ENCODE assay signal across 28 cellular contexts in the genomic region with DNA sequence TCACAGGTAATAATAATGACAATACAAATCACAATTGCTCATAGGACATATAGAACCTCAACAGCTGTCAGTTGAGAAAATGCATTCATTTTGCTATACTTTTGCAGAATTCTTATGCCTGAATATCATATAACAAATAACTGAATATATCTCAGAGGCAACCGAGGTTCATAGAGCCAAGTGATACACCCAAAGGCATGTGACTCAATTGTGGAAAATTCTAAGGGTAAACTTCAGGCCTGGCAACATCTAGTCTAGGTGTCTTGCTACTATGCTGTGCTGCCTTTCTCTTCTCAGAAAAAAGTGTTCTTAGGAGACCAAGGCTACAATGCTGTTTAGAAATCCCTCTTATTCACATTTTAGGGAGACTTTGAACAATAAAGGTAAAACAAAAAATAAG.
"Had no signal": no experiment of that assay in that cellular context is flagged by ENCODE, and none has a peak within 500 bp of the region (broad histone marks: within the 10 kb centered on the region; RNA-seq: fewer than 3 reads in every experiment).

No MANE protein-coding gene starts in this region.

- H3K9me3 Mint-ChIP-seq: natural killer cell treated with Interleukin-12 subunit alpha and Interleukin-12 subunit beta and Interleukin-15 and Interleukin-18, amount 100 ng/mL, for 72 hours had no signal

- FAIRE-seq: islet of Langerhans had no signal

- H3K9me3 ChIP-seq: adrenal gland, esophagus squamous epithelium, neutrophil, ovary, prostate gland, transverse colon had no signal

- H3K4me3 Mint-ChIP-seq: activated B cell treated with CpG ODN at 0.5 μM for 24 hours; activated CD4-positive, alpha-beta T cell treated with anti-CD3 and anti-CD28 coated beads for 36 hours; activated T-cell treated with anti-CD3 and anti-CD28 coated beads, Interleukin-2, amount 50 U/mL, for 24 hours; activated T-helper 17 cell treated with anti-CD3 and anti-CD28 coated beads, Interleukin-2, amount 50 U/mL, for 72 hours; memory B cell; natural killer cell treated with Interleukin-12 subunit alpha and Interleukin-12 subunit beta and Interleukin-15 and Interleukin-18, amount 100 ng/mL, for 72 hours; stimulated activated naive B cell treated with anti-CD40 and anti-IgM and Interleukin-4, amounts not matched to agents 10 μg/mL and 1 μg/mL and 100 μg/mL, for 72 hours had no signal

- DNase-seq: activated B cell treated with CpG ODN at 0.5 μM for 24 hours; activated CD4-positive, alpha-beta T cell treated with anti-CD3 and anti-CD28 coated beads for 36 hours; activated CD4-positive, alpha-beta T cell treated with anti-CD3 and anti-CD28 coated beads, Interleukin-2, amount 50 U/mL, for 4 hours; activated CD8-positive, alpha-beta memory T cell treated with anti-CD3 and anti-CD28 coated beads for 24 hours; activated CD8-positive, alpha-beta memory T cell treated with anti-CD3 and anti-CD28 coated beads, Interleukin-2, amount 50 U/mL, for 4 hours; activated T-cell treated with anti-CD3 and anti-CD28 coated beads, Interleukin-2, amount 50 U/mL, for 24 hours; adrenal gland; dermis blood vessel endothelial cell; effector memory CD4-positive, alpha-beta T cell; esophagus squamous epithelium; head of caudate nucleus; hypothalamus; left ventricle myocardium superior; ovary; stimulated activated CD4-positive, alpha-beta T cell treated with anti-CD3 and anti-CD28 coated beads, Interleukin-2, amount 100 ng/mL, for 48 hours; stimulated activated CD8-positive, alpha-beta memory T cell treated with anti-CD3 and anti-CD28 coated beads, Interleukin-4, amount 100 ng/mL, for 48 hours; stimulated activated naive B cell treated with anti-CD40 and anti-IgM and Interleukin-4, amounts not matched to agents 10 μg/mL and 1 μg/mL and 100 μg/mL, for 72 hours; transverse colon; uterus had no signal

- H3K4me1 ChIP-seq: prostate gland, transverse colon had no signal

- H3K4me3 ChIP-seq: adrenal gland, cardiac muscle cell, esophagus squamous epithelium, gastroesophageal sphincter, ovary, prostate gland, transverse colon, uterus had no signal

- ATAC-seq: activated CD4-positive, alpha-beta T cell treated with anti-CD3 and anti-CD28 coated beads for 36 hours; activated naive CD4-positive, alpha-beta T cell treated with anti-CD3 and anti-CD28 coated beads, Interleukin-2, amount 50 U/mL, for 72 hours; activated T-helper 17 cell treated with anti-CD3 and anti-CD28 coated beads, Interleukin-2, amount 50 U/mL, for 72 hours; gastroesophageal sphincter; natural killer cell treated with Interleukin-12 subunit alpha and Interleukin-12 subunit beta and Interleukin-15 and Interleukin-18, amount 100 ng/mL, for 72 hours; stimulated activated naive B cell treated with anti-CD40 and anti-IgM and Interleukin-4, amounts not matched to agents 10 μg/mL and 1 μg/mL and 100 μg/mL, for 72 hours had no signal

- H3K27ac Mint-ChIP-seq: activated B cell treated with CpG ODN at 0.5 μM for 24 hours; activated CD4-positive, alpha-beta T cell treated with anti-CD3 and anti-CD28 coated beads for 36 hours; activated naive CD4-positive, alpha-beta T cell treated with anti-CD3 and anti-CD28 coated beads, Interleukin-2, amount 50 U/mL, for 72 hours; activated T-cell treated with anti-CD3 and anti-CD28 coated beads, Interleukin-2, amount 50 U/mL, for 24 hours; activated T-helper 17 cell treated with anti-CD3 and anti-CD28 coated beads, Interleukin-2, amount 50 U/mL, for 72 hours; memory B cell; natural killer cell treated with Interleukin-12 subunit alpha and Interleukin-12 subunit beta and Interleukin-15 and Interleukin-18, amount 100 ng/mL, for 72 hours; stimulated activated naive B cell treated with anti-CD40 and anti-IgM and Interleukin-4, amounts not matched to agents 10 μg/mL and 1 μg/mL and 100 μg/mL, for 72 hours had no signal

- H3K27me3 ChIP-seq: adrenal gland, cardiac muscle cell, ovary, transverse colon, uterus had no signal

- H3K36me3 Mint-ChIP-seq: activated naive CD4-positive, alpha-beta T cell treated with anti-CD3 and anti-CD28 coated beads, Interleukin-2, amount 50 U/mL, for 72 hours; memory B cell; natural killer cell treated with Interleukin-12 subunit alpha and Interleukin-12 subunit beta and Interleukin-15 and Interleukin-18, amount 100 ng/mL, for 72 hours; stimulated activated naive B cell treated with anti-CD40 and anti-IgM and Interleukin-4, amounts not matched to agents 10 μg/mL and 1 μg/mL and 100 μg/mL, for 72 hours had no signal

- H3K36me3 ChIP-seq: adrenal gland, cardiac muscle cell, esophagus squamous epithelium, gastroesophageal sphincter, neutrophil, ovary, prostate gland, transverse colon, uterus had no signal

- H3K27ac ChIP-seq: adrenal gland, cardiac muscle cell, esophagus squamous epithelium, gastroesophageal sphincter, neutrophil, ovary, prostate gland, transverse colon, uterus had no signal

- H3K4me1 Mint-ChIP-seq: activated B cell treated with CpG ODN at 0.5 μM for 24 hours; activated CD4-positive, alpha-beta T cell treated with anti-CD3 and anti-CD28 coated beads for 36 hours; activated T-helper 17 cell treated with anti-CD3 and anti-CD28 coated beads, Interleukin-2, amount 50 U/mL, for 72 hours; stimulated activated naive B cell treated with anti-CD40 and anti-IgM and Interleukin-4, amounts not matched to agents 10 μg/mL and 1 μg/mL and 100 μg/mL, for 72 hours had no signal
